Comparison of ENCODE assay signal across 12 cellular contexts in genomic region chr1:61054636-61055035, GRCh38. TPM values are rescaled to one million over a fixed set of nuclear protein-coding genes. Genes with fewer than 3 reads are reported as not detected.
DNase-seq lines count a peak whose midpoint lies in the region; ATAC-seq and TF ChIP-seq lines count a peak whose summit lies in the region.
"Had no signal": no experiment of that assay in that cellular context is flagged by ENCODE, and none has a peak within 500 bp of the region (broad histone marks: within the 10 kb centered on the region; RNA-seq: fewer than 3 reads in every experiment).

No MANE protein-coding gene starts in this region.

- H3K4me1 Mint-ChIP-seq in naive thymus-derived CD4-positive, alpha-beta T cell = peaks cover 22 to 51% (median 36%) of the 10 kb centered on the region in 7 donors
- H3K4me1 Mint-ChIP-seq in type B pancreatic cell (ENCODE audit: unreplicated experiment) = peaks cover 46% of the 10 kb centered on the region
- peaks cover 21 to 43% of the 10 kb centered on the region in 2 donors for H3K4me1 Mint-ChIP-seq in stimulated activated naive B cell treated with anti-CD40 and anti-IgM and Interleukin-4, amounts not matched to agents 10 μg/mL and 1 μg/mL and 100 μg/mL, for 72 hours

- no peaks in the 10 kb centered on the region for H3K79me2 ChIP-seq in mammary epithelial cell (ENCODE audit: insufficient read depth, low read length)

- 95% methylated on average over 9 of the region's 11 CpGs for whole genome bisulfite sequencing in mammary epithelial cell (ENCODE audit: low coverage, missing lambda C conversion rate)

- H3K4me3 ChIP-seq in breast epithelium = no peak overlapping the region
- no peak overlapping the region for H3K4me3 ChIP-seq in mammary epithelial cell (replicated peaks in 1 of 3; ENCODE audit: insufficient read depth in 1 of 3, low read depth in 2 of 3, low read length in 3 of 3)
- H3K4me3 ChIP-seq in dorsolateral prefrontal cortex = peak overlapping the region in 44 of 59 donors; percentile 34 to 92 (median 64)
- no peak overlapping the region for H3K4me3 ChIP-seq in naive thymus-derived CD4-positive, alpha-beta T cell (ENCODE audit: low read length)

- H3K36me3 Mint-ChIP-seq in naive thymus-derived CD4-positive, alpha-beta T cell = peaks cover 0 to 4% (median 0%) of the 10 kb centered on the region in 5 donors
- no peaks in the 10 kb centered on the region for H3K36me3 Mint-ChIP-seq in type B pancreatic cell
- no peaks in the 10 kb centered on the region for H3K36me3 Mint-ChIP-seq in stimulated activated naive B cell treated with anti-CD40 and anti-IgM and Interleukin-4, amounts not matched to agents 10 μg/mL and 1 μg/mL and 100 μg/mL, for 72 hours

- peaks cover 0 to 11% of the 10 kb centered on the region in 2 donors for H3K4me1 ChIP-seq in breast epithelium
- H3K4me1 ChIP-seq in mammary epithelial cell (ENCODE audit: insufficient read depth, low read length) = peaks cover 14% of the 10 kb centered on the region
- H3K4me1 ChIP-seq in naive thymus-derived CD4-positive, alpha-beta T cell (ENCODE audit: control insufficient read depth in 2 of 2, insufficient read depth in 2 of 2, low read length in 2 of 2) = peaks cover 10 to 17% of the 10 kb centered on the region in 2 donors

- H3K27me3 ChIP-seq in breast epithelium (no peaks in the 10 kb centered on the region), mammary epithelial cell (ENCODE audit: insufficient read depth, low read length) (no peaks in the 10 kb centered on the region), dorsolateral prefrontal cortex (no peaks in the 10 kb centered on the region)
- peaks cover 4 to 17% of the 10 kb centered on the region in 2 donors for H3K27me3 ChIP-seq in naive thymus-derived CD4-positive, alpha-beta T cell (ENCODE audit: control insufficient read depth in 2 of 2, insufficient read depth in 2 of 2, low read length in 2 of 2)

- H2AFZ ChIP-seq in mammary epithelial cell (ENCODE audit: low read depth, low read length) = no peak overlapping the region

- dilution Hi-C loops in mammary epithelial cell (cut with HindIII; ENCODE audit: low sequenced_read_pairs) = no loop called here

- peaks cover 0 to 1% (median 0%) of the 10 kb centered on the region in 11 donors for H3K9me3 Mint-ChIP-seq in naive thymus-derived CD4-positive, alpha-beta T cell
- no peaks in the 10 kb centered on the region for H3K9me3 Mint-ChIP-seq in type B pancreatic cell
- no peaks in the 10 kb centered on the region for H3K9me3 Mint-ChIP-seq in stimulated activated naive B cell treated with anti-CD40 and anti-IgM and Interleukin-4, amounts not matched to agents 10 μg/mL and 1 μg/mL and 100 μg/mL, for 72 hours
- H3K9me3 Mint-ChIP-seq: activated CD4-positive, alpha-beta memory T cell treated with anti-CD3 and anti-CD28 coated beads, Interleukin-2, amount 10 ng/mL, durations not matched to agents 7 days and 5 days; T-helper 1 cell treated with Interleukin-12 subunit alpha and Interleukin-12 subunit beta and Interleukin-4 antibody, amounts not matched to agents 30 μg/mL and 1 μg/mL, for 36 hours had no signal

- peak overlapping the region; percentile 62 to 81 for H3K27ac ChIP-seq in breast epithelium
- H3K27ac ChIP-seq in mammary epithelial cell (ENCODE audit: insufficient read depth, low read depth, low read length) = no peak overlapping the region
- peak overlapping the region in 58 of 59 donors; percentile 21 to 98 (median 93) for H3K27ac ChIP-seq in dorsolateral prefrontal cortex
- H3K27ac ChIP-seq in naive thymus-derived CD4-positive, alpha-beta T cell (ENCODE audit: low read depth, low read length) = no peak overlapping the region
- H3K27ac ChIP-seq: epithelial cell of prostate had no signal

- TF ChIP-seq CTCF in breast epithelium (IDR thresholded peaks at IDR 0.05) (no peak), mammary epithelial cell (conservative IDR thresholded peaks at IDR 0.05 in 1 of 2, IDR thresholded peaks at IDR 0.05 in 1 of 2; ENCODE audit: extremely low read depth in 1 of 2, insufficient read depth in 1 of 2, low read depth in 1 of 2, low read length in 2 of 2) (no peak), dorsolateral prefrontal cortex (IDR thresholded peaks at IDR 0.05 in 54 of 56, conservative IDR thresholded peaks at IDR 0.05 in 2 of 56; ENCODE audit: low read depth in 1 of 56, partially characterized antibody in 56 of 56) (no peak), type B pancreatic cell (conservative IDR thresholded peaks at IDR 0.05) (no peak)

- H3K27me3 Mint-ChIP-seq in naive thymus-derived CD4-positive, alpha-beta T cell = peaks cover 56 to 85% (median 67%) of the 10 kb centered on the region in 5 donors
- peaks cover 72% of the 10 kb centered on the region for H3K27me3 Mint-ChIP-seq in type B pancreatic cell
- peaks cover 59 to 74% of the 10 kb centered on the region in 2 donors for H3K27me3 Mint-ChIP-seq in stimulated activated naive B cell treated with anti-CD40 and anti-IgM and Interleukin-4, amounts not matched to agents 10 μg/mL and 1 μg/mL and 100 μg/mL, for 72 hours

- ATAC-seq in naive thymus-derived CD4-positive, alpha-beta T cell = no peak
- no peak for ATAC-seq in stimulated activated naive B cell treated with anti-CD40 and anti-IgM and Interleukin-4, amounts not matched to agents 10 μg/mL and 1 μg/mL and 100 μg/mL, for 72 hours (replicated peaks)

- no peak for TF ChIP-seq POLR2A in breast epithelium (IDR thresholded peaks at IDR 0.05)

- no peak overlapping the region for H3K4me2 ChIP-seq in mammary epithelial cell (ENCODE audit: insufficient read depth, low read depth, low read length)

- H3K4me3 Mint-ChIP-seq in naive thymus-derived CD4-positive, alpha-beta T cell = peak overlapping the region in 7 of 10 donors; percentile 16 to 77 (median 45)
- peak overlapping the region; percentile 52 for H3K4me3 Mint-ChIP-seq in type B pancreatic cell
- H3K4me3 Mint-ChIP-seq in stimulated activated naive B cell treated with anti-CD40 and anti-IgM and Interleukin-4, amounts not matched to agents 10 μg/mL and 1 μg/mL and 100 μg/mL, for 72 hours = no peak overlapping the region
- H3K4me3 Mint-ChIP-seq: T-helper 1 cell treated with Interleukin-12 subunit alpha and Interleukin-12 subunit beta and Interleukin-4 antibody, amounts not matched to agents 30 μg/mL and 1 μg/mL, for 36 hours had no signal

- CTCF ChIA-PET in mammary epithelial cell (lab: Charles Lee; ENCODE audit: low non-redundant PET) = no interaction called here
- CTCF ChIA-PET in naive thymus-derived CD4-positive, alpha-beta T cell (lab: Charles Lee) = no interaction called here

- H4K20me1 ChIP-seq in mammary epithelial cell (ENCODE audit: insufficient read depth, low read length) = no peaks in the 10 kb centered on the region

- H3K9me3 ChIP-seq in breast epithelium (no peaks in the 10 kb centered on the region), mammary epithelial cell (replicated peaks; ENCODE audit: insufficient read depth, low read length) (no peaks in the 10 kb centered on the region)
- H3K9me3 ChIP-seq in naive thymus-derived CD4-positive, alpha-beta T cell (ENCODE audit: control insufficient read depth in 2 of 3, low read length in 3 of 3) = no peaks in the 10 kb centered on the region

- BruUV-seq in mammary epithelial cell (replicated peaks; lab: Mats Ljungman, UMichigan) = no TSS peak

- H3K36me3 ChIP-seq in breast epithelium (no peaks in the 10 kb centered on the region), mammary epithelial cell (ENCODE audit: insufficient read depth, low read length) (no peaks in the 10 kb centered on the region)
- no peaks in the 10 kb centered on the region for H3K36me3 ChIP-seq in naive thymus-derived CD4-positive, alpha-beta T cell (ENCODE audit: control insufficient read depth in 2 of 3, insufficient read depth in 3 of 3, low read length in 3 of 3)

- no peak overlapping the region for H3K27ac Mint-ChIP-seq in naive thymus-derived CD4-positive, alpha-beta T cell
- H3K27ac Mint-ChIP-seq in type B pancreatic cell = no peak overlapping the region
- H3K27ac Mint-ChIP-seq in stimulated activated naive B cell treated with anti-CD40 and anti-IgM and Interleukin-4, amounts not matched to agents 10 μg/mL and 1 μg/mL and 100 μg/mL, for 72 hours = no peak overlapping the region
- H3K27ac Mint-ChIP-seq: activated CD4-positive, alpha-beta memory T cell treated with anti-CD3 and anti-CD28 coated beads, Interleukin-2, amount 10 ng/mL, durations not matched to agents 7 days and 5 days; T-helper 1 cell treated with Interleukin-12 subunit alpha and Interleukin-12 subunit beta and Interleukin-4 antibody, amounts not matched to agents 30 μg/mL and 1 μg/mL, for 36 hours had no signal

- in situ Hi-C loops in mammary epithelial cell (cut with MboI; ENCODE audit: low sequenced_read_pairs in 2 of 2) = loop anchor here in 1 of 2 donors (25.0 kb wide), 1 partner anchor 383 kb away; no protein-coding TSS in a partner anchor

- POLR2A ChIA-PET in naive thymus-derived CD4-positive, alpha-beta T cell (lab: Charles Lee) = interaction anchor here (1.2 to 1.3 kb wide), 2 partner anchors 22 to 23 kb away, joined by 3 read pairs; no protein-coding TSS in a partner anchor

- H3K9ac ChIP-seq in mammary epithelial cell (ENCODE audit: insufficient read depth, low read length) = no peak overlapping the region

- DNase-seq in breast epithelium (ENCODE audit: low spot score in 2 of 2) (no peak), mammary epithelial cell (no peak), dorsolateral prefrontal cortex (no peak), type B pancreatic cell (ENCODE audit: extremely low spot score, unreplicated experiment) (no peak), NCI-H345 (lab: John Stamatoyannopoulos, UW) (no peak)
- no peak for DNase-seq in naive thymus-derived CD4-positive, alpha-beta T cell
- DNase-seq in effector CD4-positive, alpha-beta T cell = no peak
- no peak for DNase-seq in stimulated activated naive B cell treated with anti-CD40 and anti-IgM and Interleukin-4, amounts not matched to agents 10 μg/mL and 1 μg/mL and 100 μg/mL, for 72 hours
- DNase-seq: ACHN; activated CD4-positive, alpha-beta memory T cell treated with anti-CD3 and anti-CD28 coated beads, Interleukin-2, amount 10 ng/mL, durations not matched to agents 7 days and 5 days had no signal

- intact Hi-C loops in breast epithelium (cut with DNase I; ENCODE audit: low total_unique reads) = loop anchor here (5.0 to 10.0 kb wide), 2 partner anchors 283 to 390 kb away; no protein-coding TSS in a partner anchor
- intact Hi-C loops in mammary epithelial cell (cut with micrococcal nuclease) = loop anchor here (5.0 kb wide), 1 partner anchor 158 kb away; no protein-coding TSS in a partner anchor
- intact Hi-C loops in dorsolateral prefrontal cortex (cut with DNase I) = loop anchor here (5.0 to 10.0 kb wide), 5 partner anchors 130 to 1080 kb away; partner anchors contain the start of gene TM2D1 (in 1 of the 2)
- intact Hi-C loops in naive thymus-derived CD4-positive, alpha-beta T cell (cut with micrococcal nuclease) = loop anchor here (5.0 to 10.0 kb wide), 7 partner anchors 160 to 798 kb away; partner anchors contain the start of gene TM2D1 (in 1 of the 2)

RNA-seq across cellular contexts. Expression of gene NFIA, which starts 27.7 kb away (rescaled TPM):
- total RNA-seq in breast epithelium (10 to 100 TPM; 54.9 to 87.5 (median 79.6) TPM), mammary epithelial cell (10 to 100 TPM in 1 of 2 donors, 1 to 10 TPM in 1; 8.7 to 33.2 TPM), dorsolateral prefrontal cortex (100 to 1,000 TPM in 40 of 120 experiments, 10 to 100 TPM in 80; 63.0 to 203 (median 91.8) TPM), type B pancreatic cell (ENCODE audit: low replicate concordance) (10.5 and 49.4 TPM in 2 replicates)
- 27.8 TPM for polyA plus RNA-seq in mammary epithelial cell
- 49.5 TPM for polyA minus RNA-seq in mammary epithelial cell
- 1 to 10 TPM; 1.0 to 8.6 (median 6.0) TPM for total RNA-seq in naive thymus-derived CD4-positive, alpha-beta T cell
- 1 to 10 TPM; 5.3 to 5.9 TPM for polyA plus RNA-seq in naive thymus-derived CD4-positive, alpha-beta T cell

Comparison
In these comparisons a context has a peak if more than half of its experiments do, and no peak if none do; other contexts are left out.
1. H3K27ac ChIP-seq: peak in breast epithelium (2 of 2) and dorsolateral prefrontal cortex (58 of 59); none in mammary epithelial cell (single experiment) and naive thymus-derived CD4-positive, alpha-beta T cell (single experiment).
2. H3K4me3 ChIP-seq: peak in dorsolateral prefrontal cortex (44 of 59); none in breast epithelium (0 of 3), mammary epithelial cell (0 of 3) and naive thymus-derived CD4-positive, alpha-beta T cell (single experiment).
3. H3K4me3 Mint-ChIP-seq: peak in naive thymus-derived CD4-positive, alpha-beta T cell (7 of 10) and type B pancreatic cell (single experiment); none in stimulated activated naive B cell treated with anti-CD40 and anti-IgM and Interleukin-4, amounts not matched to agents 10 μg/mL and 1 μg/mL and 100 μg/mL, for 72 hours (0 of 2).